Comparison of ENCODE assay signal across 14 cellular contexts in the genomic region with DNA sequence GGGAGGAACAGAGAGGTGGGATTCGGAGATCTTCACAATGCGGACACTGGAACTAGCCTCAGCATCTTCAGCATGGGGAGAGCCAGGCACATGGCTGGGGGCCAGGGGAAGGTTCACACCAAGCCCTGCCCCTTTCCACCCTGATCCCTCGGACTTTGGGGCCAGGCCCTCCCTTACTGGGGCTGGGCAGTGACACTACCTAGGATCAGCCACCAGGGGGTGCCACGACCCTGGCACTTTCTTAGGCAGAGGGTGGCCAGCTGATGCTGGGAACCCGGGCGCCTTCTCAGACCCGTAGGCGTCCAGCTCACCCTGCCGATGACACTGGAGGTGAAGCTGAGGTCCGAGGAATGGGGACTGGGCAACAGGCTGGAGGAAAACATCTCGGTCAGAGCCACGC. TPM values are rescaled to one million over a fixed set of nuclear protein-coding genes. Genes with fewer than 3 reads are reported as not detected.
A peak's percentile ranks its signal among the peaks of the same experiment; 100 is the strongest.
DNase-seq lines count a peak whose midpoint lies in the region; ATAC-seq, FAIRE-seq and TF ChIP-seq lines count a peak whose summit lies in the region.
"Not testable (repeated sequence)": the region's sequence is repeated elsewhere in the genome, so short reads cannot be mapped to it uniquely, and the experiment has no call there.
"Had no signal": no experiment of that assay in that cellular context is flagged by ENCODE, and none has a peak within 500 bp of the region (broad histone marks: within the 10 kb centered on the region; RNA-seq: fewer than 3 reads in every experiment).

No MANE protein-coding gene starts in this region.

- not testable (repeated sequence) for H3K9me3 Mint-ChIP-seq in Calu3 (ENCODE audit: low read depth, unreplicated experiment); activated T-cell treated with anti-CD3 and anti-CD28 coated beads, Interleukin-2, amount 50 U/mL, for 24 hours; endodermal cell; natural killer cell

- peaks cover 14% of the 10 kb centered on the region for H3K27me3 Mint-ChIP-seq in Calu3 (ENCODE audit: unreplicated experiment)
- not testable (repeated sequence) for H3K27me3 Mint-ChIP-seq in activated T-cell treated with anti-CD3 and anti-CD28 coated beads, Interleukin-2, amount 50 U/mL, for 24 hours; endodermal cell (ENCODE audit: insufficient read depth); natural killer cell (ENCODE audit: low read depth in 2 of 2)

- not testable (repeated sequence) for H3K4me3 ChIP-seq in MG63; endodermal cell (ENCODE audit: low read length); right cardiac atrium (ENCODE audit: low read length); smooth muscle cell

- ATAC-seq in right cardiac atrium, natural killer cell: not testable (repeated sequence)

- CTCF ChIA-PET in Calu3 (lab: Charles Lee), result not testable (repeated sequence)

- not testable (repeated sequence) for H3K79me2 ChIP-seq in smooth muscle cell (ENCODE audit: low read depth)

- H3K9ac ChIP-seq in endodermal cell (ENCODE audit: extremely low read depth, low read length, poor library complexity, severe bottlenecking); smooth muscle cell (ENCODE audit: low read depth): not testable (repeated sequence)

- intact Hi-C loops in Calu3 (cut with micrococcal nuclease; ENCODE audit: unreplicated experiment); right cardiac atrium (cut with DNase I): not testable (repeated sequence)
- intact Hi-C loops in natural killer cell (cut with micrococcal nuclease), result loop anchor here (5.0 kb wide), 1 partner anchor 309 kb away; no protein-coding TSS in a partner anchor

- not testable (repeated sequence) for H3K4me1 ChIP-seq in endodermal cell (ENCODE audit: control insufficient read depth, insufficient read depth, low read length); right cardiac atrium (ENCODE audit: control insufficient read depth, insufficient read depth, low read length); smooth muscle cell (ENCODE audit: low read depth)

- H2AFZ ChIP-seq in smooth muscle cell (ENCODE audit: low read depth), result not testable (repeated sequence)

- H3K4me1 Mint-ChIP-seq in Calu3 (ENCODE audit: low read depth, unreplicated experiment); activated T-cell treated with anti-CD3 and anti-CD28 coated beads, Interleukin-2, amount 50 U/mL, for 24 hours (ENCODE audit: low read depth); endodermal cell: not testable (repeated sequence)
- H3K4me1 Mint-ChIP-seq in natural killer cell, result peaks cover 4 to 10% of the 10 kb centered on the region in 2 donors

- not testable (repeated sequence) for H3K9me3 ChIP-seq in MG63; endodermal cell (ENCODE audit: control insufficient read depth, low read length); right cardiac atrium (ENCODE audit: control insufficient read depth, low read length); smooth muscle cell (replicated peaks; ENCODE audit: low read depth)

- FAIRE-seq in urothelium cell line (lab: Jason Lieb, UNC), result peak; percentile 9

- not testable (repeated sequence) for H3K27ac ChIP-seq in endodermal cell (ENCODE audit: low read depth, low read length); right cardiac atrium (ENCODE audit: low read length); smooth muscle cell (ENCODE audit: low read depth)

- not testable (repeated sequence) for H3F3A ChIP-seq in smooth muscle cell (ENCODE audit: low read depth)

- TF ChIP-seq CTCF in Calu3 (IDR thresholded peaks at IDR 0.05; ENCODE audit: unreplicated experiment) (peak; percentile 49), endodermal cell (conservative IDR thresholded peaks at IDR 0.05) (peak; percentile 69), natural killer cell (IDR thresholded peaks at IDR 0.05) (peak; percentile 46), smooth muscle cell (IDR thresholded peaks at IDR 0.05; ENCODE audit: borderline replicate concordance, insufficient read depth, poor library complexity, severe bottlenecking) (peak; percentile 21)

- BruUV-seq in Calu3 (replicated peaks; lab: Mats Ljungman, UMichigan), result not testable (repeated sequence)

- not testable (repeated sequence) for H3K27ac Mint-ChIP-seq in Calu3 (ENCODE audit: unreplicated experiment); activated T-cell treated with anti-CD3 and anti-CD28 coated beads, Interleukin-2, amount 50 U/mL, for 24 hours; endodermal cell; natural killer cell

- not testable (repeated sequence) for H3K36me3 Mint-ChIP-seq in Calu3 (ENCODE audit: insufficient read depth, unreplicated experiment); activated T-cell treated with anti-CD3 and anti-CD28 coated beads, Interleukin-2, amount 50 U/mL, for 24 hours (ENCODE audit: low read depth); endodermal cell (ENCODE audit: low read depth); natural killer cell

- DNase-seq in Calu3; endodermal cell; natural killer cell; smooth muscle cell (lab: John Stamatoyannopoulos, UW; ENCODE audit: unreplicated experiment); urothelium cell line (ENCODE audit: low spot score): not testable (repeated sequence)
- DNase-seq in MG63 (peak; percentile 57), right cardiac atrium (peak in 2 of 3 donors; percentile 63)
- peak; percentile 40 for DNase-seq in activated T-cell treated with anti-CD3 and anti-CD28 coated beads, Interleukin-2, amount 50 U/mL, for 24 hours

- H3K36me3 ChIP-seq in MG63; endodermal cell (ENCODE audit: control insufficient read depth, insufficient read depth, low read length); smooth muscle cell (ENCODE audit: low read depth): not testable (repeated sequence)

- WGBS in endodermal cell (ENCODE audit: insufficient coverage in 1 of 2, insufficient read length in 1 of 2), 2 experiments, result no CpG with 5 or more reads among the region's 12 CpGs
- 28% methylated on average over 12 of the region's 12 CpGs for WGBS in right cardiac atrium
- 64% methylated on average over 12 of the region's 12 CpGs for WGBS in smooth muscle cell (ENCODE audit: low lambda C conversion rate)

- H4K20me1 ChIP-seq in smooth muscle cell (ENCODE audit: low read depth), result not testable (repeated sequence)

- H3K27me3 ChIP-seq in MG63; endodermal cell (ENCODE audit: control insufficient read depth, insufficient read depth, low read length, poor library complexity, severe bottlenecking); right cardiac atrium (ENCODE audit: control insufficient read depth, insufficient read depth); smooth muscle cell (ENCODE audit: low read depth): not testable (repeated sequence)

- H3K4me3 Mint-ChIP-seq in Calu3 (ENCODE audit: low read depth, unreplicated experiment); activated T-cell treated with anti-CD3 and anti-CD28 coated beads, Interleukin-2, amount 50 U/mL, for 24 hours; endodermal cell; natural killer cell: not testable (repeated sequence)

- not testable (repeated sequence) for H3K4me2 ChIP-seq in smooth muscle cell

RNA-seq across cellular contexts. Expression of gene GGTLC2, which starts 3.5 kb away (rescaled TPM):
- total RNA-seq in Calu3 (2022) (not detected in 2 replicates), endodermal cell (not detected), right cardiac atrium (not detected), natural killer cell (not detected), smooth muscle cell (not detected in 2 replicates)
- total RNA-seq in MG63 (2014; rRNA removed; shearing (Covaris generic); ENCODE audit: low replicate concordance), result not detected in 2 replicates
- not detected for polyA plus RNA-seq in endodermal cell (2013, experiment 1 of 2)
- polyA plus RNA-seq in endodermal cell (2013, experiment 2 of 2), result not detected
- polyA plus RNA-seq in right cardiac atrium (not detected), smooth muscle cell (not detected in 2 replicates)
- total RNA-seq: activated T-cell treated with anti-CD3 and anti-CD28 coated beads, Interleukin-2, amount 50 U/mL, for 72 hours; dermis blood vessel endothelial cell; left lobe of liver; occipital lobe; OCI-LY7; T-helper 1 cell treated with Interleukin-12 subunit alpha and Interleukin-12 subunit beta and Interleukin-4 antibody, amounts not matched to agents 30 ng/mL and 1 ng/mL, for 36 hours had no signal
